Comparison of ENCODE assay signal across 8 cellular contexts in genomic region chr10:68901106-68901927, GRCh38. TPM values are rescaled to one million over a fixed set of nuclear protein-coding genes. Genes with fewer than 3 reads are reported as not detected.
DNase-seq lines count a peak whose midpoint lies in the region; ATAC-seq, FAIRE-seq and TF ChIP-seq lines count a peak whose summit lies in the region.

A gene with protein sequence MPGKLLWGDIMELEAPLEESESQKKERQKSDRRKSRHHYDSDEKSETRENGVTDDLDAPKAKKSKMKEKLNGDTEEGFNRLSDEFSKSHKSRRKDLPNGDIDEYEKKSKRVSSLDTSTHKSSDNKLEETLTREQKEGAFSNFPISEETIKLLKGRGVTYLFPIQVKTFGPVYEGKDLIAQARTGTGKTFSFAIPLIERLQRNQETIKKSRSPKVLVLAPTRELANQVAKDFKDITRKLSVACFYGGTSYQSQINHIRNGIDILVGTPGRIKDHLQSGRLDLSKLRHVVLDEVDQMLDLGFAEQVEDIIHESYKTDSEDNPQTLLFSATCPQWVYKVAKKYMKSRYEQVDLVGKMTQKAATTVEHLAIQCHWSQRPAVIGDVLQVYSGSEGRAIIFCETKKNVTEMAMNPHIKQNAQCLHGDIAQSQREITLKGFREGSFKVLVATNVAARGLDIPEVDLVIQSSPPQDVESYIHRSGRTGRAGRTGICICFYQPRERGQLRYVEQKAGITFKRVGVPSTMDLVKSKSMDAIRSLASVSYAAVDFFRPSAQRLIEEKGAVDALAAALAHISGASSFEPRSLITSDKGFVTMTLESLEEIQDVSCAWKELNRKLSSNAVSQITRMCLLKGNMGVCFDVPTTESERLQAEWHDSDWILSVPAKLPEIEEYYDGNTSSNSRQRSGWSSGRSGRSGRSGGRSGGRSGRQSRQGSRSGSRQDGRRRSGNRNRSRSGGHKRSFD (plus strand): TSS chr10:68901315. CDS start chr10:68901385, 70 bp downstream.

- peak within 1 kb of the TSS; percentile 98 for H4K8ac ChIP-seq in trophoblast cell (ENCODE audit: low read depth, low read length)

- peaks cover 11% of the 10 kb centered on the region for H3K79me1 ChIP-seq in trophoblast cell (ENCODE audit: low read length)

- H3K4me1 ChIP-seq in trophoblast cell (ENCODE audit: control insufficient read depth in 1 of 2, insufficient read depth in 2 of 2, low read length in 2 of 2): peaks cover 0 to 2% of the 10 kb centered on the region in 2 experiments

- no peak within 1 kb of the TSS for H3K23ac ChIP-seq in trophoblast cell (ENCODE audit: low read length)

- H3K9me3 Mint-ChIP-seq in T-cell: no peaks in the 10 kb centered on the region
- no peaks in the 10 kb centered on the region for H3K9me3 Mint-ChIP-seq in type B pancreatic cell

- no peaks in the 10 kb centered on the region for H3K27me3 ChIP-seq in trophoblast cell (ENCODE audit: insufficient read depth, low read length)

- H2BK12ac ChIP-seq in trophoblast cell (ENCODE audit: low read length): no peak within 1 kb of the TSS

- intact Hi-C loops in cardiac septum (cut with DNase I): no loop called here

- peak within 1 kb of the TSS; percentile 63 for H2AFZ ChIP-seq in trophoblast cell (ENCODE audit: insufficient read depth, low read length, poor library complexity)

- H3K4me3 ChIP-seq in trophoblast cell (ENCODE audit: low read depth, low read length): peak within 1 kb of the TSS; percentile 83

- H4K12ac ChIP-seq in trophoblast cell (ENCODE audit: low read depth, low read length): peak within 1 kb of the TSS; percentile 95

- H3K18ac ChIP-seq in trophoblast cell (ENCODE audit: low read length): peak within 1 kb of the TSS; percentile 94

- CTCF ChIA-PET in T-cell (lab: Charles Lee): interaction anchor here in 1 of 2 donors (0.6 to 1.1 kb wide), 3 partner anchors 29 to 507 kb away, joined by 3 to 6 read pairs (median 3); partner anchors contain the start of gene STOX1

- peaks cover 44 to 54% (median 48%) of the 10 kb centered on the region in 3 donors for H3K4me1 Mint-ChIP-seq in T-cell
- peaks cover 41% of the 10 kb centered on the region for H3K4me1 Mint-ChIP-seq in type B pancreatic cell (ENCODE audit: unreplicated experiment)

- H3K79me2 ChIP-seq in trophoblast cell (ENCODE audit: control insufficient read depth, insufficient read depth, low read length, poor library complexity): peaks cover 7% of the 10 kb centered on the region

- peak within 1 kb of the TSS; percentile 78 for H3K4ac ChIP-seq in trophoblast cell (ENCODE audit: low read depth, low read length)

- TF ChIP-seq POLR2A in GM12891 (IDR thresholded peaks at IDR 0.05; ENCODE audit: low read depth, low read length): peak; percentile 66; the same call in 1 of the 2 replicates

- peak; percentile 59 for TF ChIP-seq CTCF in type B pancreatic cell (conservative IDR thresholded peaks at IDR 0.05)

- peak within 1 kb of the TSS; percentile 88 for H3K9ac ChIP-seq in trophoblast cell (ENCODE audit: low read length)

- H3K36me3 ChIP-seq in trophoblast cell (ENCODE audit: control insufficient read depth in 1 of 2, insufficient read depth in 2 of 2, low read length in 2 of 2): no peaks in the 10 kb centered on the region

- H3K27ac Mint-ChIP-seq in T-cell (peak within 1 kb of the TSS; percentile 99), type B pancreatic cell (peak within 1 kb of the TSS; percentile 99)

- 0 to 1% (median 0%) methylated on average over 46 to 47 of the region's 47 CpGs for WGBS in adipose tissue, 3 donors
- no CpG with 5 or more reads among the region's 47 CpGs for WGBS in trophoblast cell (ENCODE audit: extremely low coverage, insufficient coverage, insufficient read length)

- H3K14ac ChIP-seq in trophoblast cell (ENCODE audit: low read length): peak within 1 kb of the TSS; percentile 89

- H3K9me3 ChIP-seq in trophoblast cell (ENCODE audit: insufficient read depth, low read depth, low read length): no peaks in the 10 kb centered on the region

- POLR2A ChIA-PET in T-cell (lab: Charles Lee): interaction anchor here in 1 of 2 donors (0.9 kb wide), 1 partner anchor 54 kb away, joined by 3 read pairs; no protein-coding TSS in a partner anchor

- peak within 1 kb of the TSS; percentile 81 for H2BK120ac ChIP-seq in trophoblast cell (ENCODE audit: insufficient read depth, low read length, poor library complexity)

- no peaks in the 10 kb centered on the region for H3K27me3 Mint-ChIP-seq in T-cell
- no peaks in the 10 kb centered on the region for H3K27me3 Mint-ChIP-seq in type B pancreatic cell

- FAIRE-seq in GM12891 (lab: Jason Lieb, UNC): peak; percentile 97

- peak within 1 kb of the TSS; percentile 96 for H2BK5ac ChIP-seq in trophoblast cell (ENCODE audit: low read depth, low read length, poor library complexity)

- peak within 1 kb of the TSS; percentile 83 for H3K27ac ChIP-seq in adipose tissue (ENCODE audit: low read depth, low read length)
- peak within 1 kb of the TSS; percentile 95 for H3K27ac ChIP-seq in trophoblast cell (ENCODE audit: low read depth, low read length)

- H3K36me3 Mint-ChIP-seq in T-cell: peaks cover 11% of the 10 kb centered on the region
- peaks cover 7% of the 10 kb centered on the region for H3K36me3 Mint-ChIP-seq in type B pancreatic cell

- H2AK5ac ChIP-seq in trophoblast cell (ENCODE audit: low read length): no peak within 1 kb of the TSS

- H3K4me3 Mint-ChIP-seq in T-cell: peak within 1 kb of the TSS; percentile 97 to 99 (median 98)
- H3K4me3 Mint-ChIP-seq in type B pancreatic cell: peak within 1 kb of the TSS; percentile 94

- DNase-seq in GM12891 (ENCODE audit: insufficient read length, low spot score): peak; percentile 72
- peak; percentile 98 for DNase-seq in NCI-H1436 treated with DMSO at 0.1 percent for 48 hours (lab: John Stamatoyannopoulos, UW)
- peak; percentile 80 to 97 (median 94) for DNase-seq in T-cell
- DNase-seq in cardiac septum (ENCODE audit: low spot score): peak; percentile 99
- DNase-seq in trophoblast cell: peak; percentile 99 to 100
- peak; percentile 95 for DNase-seq in type B pancreatic cell (ENCODE audit: extremely low spot score, unreplicated experiment)

- ATAC-seq in HG02840 (IDR thresholded peaks at IDR 0.05; ENCODE audit: low FRiP score, unreplicated experiment): peak; percentile 97
- peak; percentile 95 to 98 (median 97) for ATAC-seq in T-cell (replicated peaks in 1 of 4)

- H3K4me2 ChIP-seq in trophoblast cell (ENCODE audit: low read length): peak within 1 kb of the TSS; percentile 67

- peak within 1 kb of the TSS; percentile 96 for H4K91ac ChIP-seq in trophoblast cell (ENCODE audit: low read depth, low read length)

TF ChIP-seq in GM12891, 5 proteins besides CTCF, POLR2A, EP300 and RAD21:
- TF ChIP-seq PAX5 (IDR thresholded peaks at IDR 0.05; ENCODE audit: insufficient read depth, low read length, severe bottlenecking) (no peak), TAF1 (IDR thresholded peaks at IDR 0.05; ENCODE audit: low read depth, low read length) (no peak), POLR2AphosphoS5 (IDR thresholded peaks at IDR 0.05; ENCODE audit: low read depth, low read length) (peak; percentile 82), POU2F2 (IDR thresholded peaks at IDR 0.05; ENCODE audit: low read depth, low read length) (no peak), SPI1 (IDR thresholded peaks at IDR 0.05; ENCODE audit: low read depth, low read length) (0 out of 2 replicates have a peak, but pooled peaks have one; percentile 27)

RNA-seq across cellular contexts. Expression of the gene that starts here (rescaled TPM):
- 39.6 TPM for polyA plus RNA-seq in GM12891 (2012; ENCODE audit: low read depth, missing spikeins)
- 10 to 100 TPM; 31.0 to 42.3 (median 40.8) TPM for total RNA-seq in T-cell
- polyA plus RNA-seq in adipose tissue: 10 to 100 TPM; 22.0 to 33.4 (median 25.5) TPM
- 26.7 TPM for total RNA-seq in cardiac septum
- 31.1 and 31.4 TPM in 2 replicates for polyA plus RNA-seq in trophoblast cell (2013)
- total RNA-seq in type B pancreatic cell (ENCODE audit: low replicate concordance): 28.7 and 44.2 TPM in 2 replicates

Comparison
In these comparisons a context has a peak if more than half of its experiments do, and no peak if none do; other contexts are left out.
1. Peak in every context shown above with its lines: DNase-seq, ATAC-seq, H3K4me3 ChIP-seq and H3K27ac ChIP-seq.